Comparison of ENCODE assay signal across 18 cellular contexts in the genomic region with DNA sequence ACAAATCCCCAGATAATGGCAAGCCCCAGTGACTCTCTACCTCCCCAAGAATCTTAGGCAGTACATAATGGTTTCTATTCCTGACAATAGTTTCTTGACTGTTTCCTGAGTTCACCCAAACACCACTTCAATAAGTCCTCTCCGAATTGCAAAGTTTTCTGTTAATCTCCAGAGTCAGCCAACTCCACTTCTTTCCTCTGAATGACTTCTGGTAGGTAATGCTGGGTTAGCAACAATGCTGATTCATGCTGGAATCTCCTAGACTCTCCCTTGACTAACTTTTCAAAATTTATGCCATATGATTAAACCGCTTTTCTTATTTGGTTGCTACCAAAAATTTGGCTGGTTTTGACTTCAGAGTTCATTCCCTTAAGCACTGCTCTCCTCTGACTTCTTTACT.
"Had no signal": no experiment of that assay in that cellular context is flagged by ENCODE, and none has a peak within 500 bp of the region (broad histone marks: within the 10 kb centered on the region; RNA-seq: fewer than 3 reads in every experiment).

No MANE protein-coding gene starts in this region.

- H3K27me3 ChIP-seq: ovary, SJCRH30 had no signal

- DNase-seq: activated B cell treated with CpG ODN at 0.5 μM for 24 hours; activated CD4-positive, alpha-beta T cell treated with anti-CD3 and anti-CD28 coated beads, Interleukin-2, amount 10 ng/mL, durations not matched to agents 7 days and 5 days; activated CD8-positive, alpha-beta memory T cell treated with anti-CD3 and anti-CD28 coated beads, Interleukin-2, amount 50 U/mL, for 48 hours; activated naive CD4-positive, alpha-beta T cell; activated T-cell treated with anti-CD3 and anti-CD28 coated beads, Interleukin-2, amount 50 U/mL, for 72 hours; anterior cingulate cortex; immature natural killer cell; left cardiac atrium; naive B cell; ovary; SW 1271; trophoblast cell had no signal

- ATAC-seq: activated T-cell treated with anti-CD3 and anti-CD28 coated beads, Interleukin-2, amount 50 U/mL, for 72 hours; left cardiac atrium; stimulated activated effector memory CD8-positive, alpha-beta T cell treated with anti-CD3 and anti-CD28 coated beads, Interleukin-12 subunit alpha, Interleukin-12 subunit beta, amount 100 ng/mL, for 72 hours had no signal

- H3K4me3 ChIP-seq: lung, ovary, SJCRH30 had no signal

- H3K36me3 ChIP-seq: ovary, SJCRH30 had no signal

- H3K9me3 ChIP-seq: ovary, SJCRH30 had no signal

- FAIRE-seq: colon, endometrium, TTC549 had no signal

- H3K27ac ChIP-seq: ovary, SJCRH30 had no signal

- H3K4me1 ChIP-seq: SJCRH30 had no signal
